23 cellular contexts compared by ENCODE assay signal in genomic region chr17:52606590-52606989, GRCh38.
"Had no signal": no experiment of that assay in that cellular context is flagged by ENCODE, and none has a peak within 500 bp of the region (broad histone marks: within the 10 kb centered on the region; RNA-seq: fewer than 3 reads in every experiment).

No MANE protein-coding gene starts in this region.

- H3K9me3 ChIP-seq: lower lobe of right lung, ovary, psoas muscle, sigmoid colon, thoracic aorta, tibial nerve, upper lobe of left lung had no signal

- H3K27ac ChIP-seq: lower lobe of right lung, ovary, psoas muscle, sigmoid colon, thoracic aorta, tibial nerve, upper lobe of left lung had no signal

- DNase-seq: cortex of kidney; effector memory CD8-positive, alpha-beta T cell; hypothalamus; left ventricle myocardium superior; lower lobe of right lung; naive thymus-derived CD8-positive, alpha-beta T cell; nephron progenitor cell; nucleus accumbens; ovary; posterior cingulate gyrus; psoas muscle; right cardiac atrium; sigmoid colon; stimulated activated CD4-positive, alpha-beta T cell treated with anti-CD3 and anti-CD28 coated beads, Interleukin-2, amount 100 ng/mL, for 24 hours; stimulated activated CD4-positive, alpha-beta T cell treated with anti-CD3 and anti-CD28 coated beads, Interleukin-4, amount 100 ng/mL, for 4 hours; upper lobe of left lung had no signal

- FAIRE-seq: endometrium, keratinocyte, urothelium cell line had no signal

- ATAC-seq: effector memory CD8-positive, alpha-beta T cell; esophagus mucosa; left ventricle myocardium superior; lower lobe of right lung; naive thymus-derived CD8-positive, alpha-beta T cell; psoas muscle; right cardiac atrium; stimulated activated memory B cell treated with anti-CD40 and anti-IgM and Interleukin-4, amounts not matched to agents 10 μg/mL and 1 μg/mL and 100 μg/mL, for 72 hours had no signal

- H3K27me3 ChIP-seq: ovary, sigmoid colon, tibial nerve, upper lobe of left lung had no signal

- H3K36me3 ChIP-seq: lower lobe of right lung, ovary, sigmoid colon, thoracic aorta, tibial nerve, upper lobe of left lung had no signal

- H3K4me1 ChIP-seq: lower lobe of right lung, psoas muscle, sigmoid colon, tibial nerve, upper lobe of left lung had no signal

- H3K4me3 ChIP-seq: lower lobe of right lung, ovary, psoas muscle, sigmoid colon, thoracic aorta, tibial nerve, upper lobe of left lung had no signal
